ENCODE assay signal across 6 cellular contexts in the genomic region with DNA sequence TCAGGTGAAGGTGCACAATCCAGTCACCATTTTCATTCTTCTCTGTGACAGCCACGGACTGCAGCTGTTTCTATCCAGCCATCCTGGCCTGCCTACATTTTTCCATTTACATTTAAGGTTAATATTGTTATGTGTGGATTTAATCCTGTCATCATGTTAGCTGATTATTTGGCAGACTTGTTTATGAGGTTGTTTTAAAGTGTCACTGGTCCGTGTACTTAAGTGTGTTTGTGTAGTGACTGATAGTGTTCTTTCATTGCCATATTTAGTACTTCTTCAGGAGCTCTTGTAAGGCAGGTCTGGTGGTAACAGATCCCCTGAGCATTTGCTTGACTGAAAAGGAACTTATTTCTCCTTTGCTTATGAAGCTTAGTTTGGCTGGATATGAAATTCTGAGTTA.
"Had no signal": no experiment of that assay in that cellular context is flagged by ENCODE, and none has a peak within 500 bp of the region (broad histone marks: within the 10 kb centered on the region; RNA-seq: fewer than 3 reads in every experiment).

No MANE protein-coding gene starts in this region.

- H3K4me3 ChIP-seq: GM23338 had no signal

- ATAC-seq: GM23338, HepG2 had no signal

- H3K27ac ChIP-seq: HL-60 had no signal

- DNase-seq: H9, HCEC 1CT, KBM-7 had no signal

- H3K4me2 ChIP-seq: GM23338 had no signal
